ENCODE assay signal across 25 cellular contexts in the genomic region with DNA sequence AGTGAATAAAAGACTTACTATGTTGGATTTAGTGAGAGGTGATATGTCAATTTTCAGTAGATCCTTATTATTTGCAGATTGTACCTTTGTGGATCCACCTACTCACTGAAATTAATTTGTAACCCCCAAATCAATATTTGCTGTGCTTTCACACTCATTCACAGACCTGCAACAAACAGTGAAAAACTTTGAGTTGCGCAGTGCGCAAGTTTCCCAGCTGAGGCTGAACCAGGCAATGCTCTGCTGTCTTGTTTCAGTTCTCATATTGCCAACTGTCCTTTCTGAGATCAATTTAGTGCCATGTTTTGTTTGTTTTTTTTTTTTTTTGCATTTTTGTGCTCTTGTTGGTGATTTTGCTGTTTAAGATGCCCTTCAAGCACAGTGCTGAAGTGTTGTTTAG. TPM values are rescaled to one million over a fixed set of nuclear protein-coding genes. Genes with fewer than 3 reads are reported as not detected.
DNase-seq lines count a peak whose midpoint lies in the region; ATAC-seq, FAIRE-seq and TF ChIP-seq lines count a peak whose summit lies in the region.
"Had no signal": no experiment of that assay in that cellular context is flagged by ENCODE, and none has a peak within 500 bp of the region (broad histone marks: within the 10 kb centered on the region; RNA-seq: fewer than 3 reads in every experiment).

No MANE protein-coding gene starts in this region.

- H3K4me1 ChIP-seq in liver (ENCODE audit: control insufficient read depth in 4 of 4, insufficient read depth in 4 of 4, low read length in 3 of 4) (peaks cover 0 to 8% (median 4%) of the 10 kb centered on the region in 4 donors), HepG2 (ENCODE audit: insufficient read depth, low read length) (no peaks in the 10 kb centered on the region)
- H3K4me1 ChIP-seq: A549, BE2C had no signal

- H3K4me2 ChIP-seq in HepG2 (ENCODE audit: low read depth, low read length) = no peak overlapping the region
- H3K4me2 ChIP-seq: A549; BLaER1 treated with 17β-estradiol and CSF1 and Interleukin-3, amounts not matched to agents 10 nM and 100 nM; GM23338 had no signal

- WGBS in liver = 48% methylated on average over 2 of the region's 2 CpGs
- 94% methylated on average over 2 of the region's 2 CpGs for WGBS in HepG2 (ENCODE audit: low lambda C conversion rate)

- CTCF ChIA-PET in activated CD4-positive, alpha-beta T cell treated with anti-CD3 and anti-CD28 coated beads for 36 hours (lab: Charles Lee) = no interaction called here
- CTCF ChIA-PET in HepG2 (lab: Yijun Ruan, JAX; ENCODE audit: low intra/inter-chr PET ratio, low total read pairs) = no interaction called here

- no peak overlapping the region for H2AFZ ChIP-seq in HepG2 (ENCODE audit: low read length)
- H2AFZ ChIP-seq: GM23338 had no signal

- H3K9me3 Mint-ChIP-seq in activated CD4-positive, alpha-beta T cell treated with anti-CD3 and anti-CD28 coated beads for 36 hours (ENCODE audit: low read depth) = no peaks in the 10 kb centered on the region
- no peaks in the 10 kb centered on the region for H3K9me3 Mint-ChIP-seq in activated CD4-positive, alpha-beta T cell treated with anti-CD3 and anti-CD28 coated beads, Interleukin-2, amount 10 ng/mL, durations not matched to agents 24 days and 14 days
- H3K9me3 Mint-ChIP-seq: CD4-positive, alpha-beta memory T cell; GM23338; H9 had no signal

- H3K27me3 Mint-ChIP-seq in activated CD4-positive, alpha-beta T cell treated with anti-CD3 and anti-CD28 coated beads for 36 hours = no peaks in the 10 kb centered on the region
- H3K27me3 Mint-ChIP-seq in activated CD4-positive, alpha-beta T cell treated with anti-CD3 and anti-CD28 coated beads, Interleukin-2, amount 10 ng/mL, durations not matched to agents 24 days and 14 days = no peaks in the 10 kb centered on the region
- H3K27me3 Mint-ChIP-seq: CD4-positive, alpha-beta memory T cell had no signal

- no peaks in the 10 kb centered on the region for H3K9me3 ChIP-seq in liver (ENCODE audit: control insufficient read depth in 4 of 4, low read length in 3 of 4)
- no peaks in the 10 kb centered on the region for H3K9me3 ChIP-seq in HepG2 (ENCODE audit: low read length)
- H3K9me3 ChIP-seq: A549; BE2C; BLaER1 treated with 17β-estradiol and CSF1 and Interleukin-3, amounts not matched to agents 10 nM and 100 nM had no signal

- TF ChIP-seq EP300 in HepG2 (IDR thresholded peaks at IDR 0.05; ENCODE audit: low read depth in 2 of 2, low read length in 2 of 2) (no peak), HepG2 (CRISPR knock-in tag; IDR thresholded peaks at IDR 0.05; ENCODE audit: borderline replicate concordance) (no peak)

- FAIRE-seq in HepG2 (lab: Jason Lieb, UNC) = no peak
- FAIRE-seq: A549, GM12878, GM19239 had no signal

- TF ChIP-seq CTCF in liver (IDR thresholded peaks at IDR 0.05; ENCODE audit: low read depth, low read length, missing input control) = no peak
- TF ChIP-seq CTCF in HepG2 (CRISPR knock-in tag; IDR thresholded peaks at IDR 0.05) = no peak
- TF ChIP-seq CTCF in VCaP (conservative IDR thresholded peaks at IDR 0.05) = no peak

- TF ChIP-seq POLR2A in HepG2 (IDR thresholded peaks at IDR 0.05; ENCODE audit: insufficient read depth in 1 of 2, low read depth in 2 of 2, low read length in 2 of 2) = no peak

- no peak for DNase-seq in activated CD4-positive, alpha-beta T cell treated with anti-CD3 and anti-CD28 coated beads for 36 hours
- no peak for DNase-seq in activated CD4-positive, alpha-beta T cell treated with anti-CD3 and anti-CD28 coated beads, Interleukin-2, amount 10 ng/mL, durations not matched to agents 24 days and 14 days
- DNase-seq in HepG2 (ENCODE audit: low spot score) = no peak
- DNase-seq: 8988T; ACHN; AML-193; BE2C; Calu3; CD4-positive, alpha-beta memory T cell; COR-L47; DMS79; EL; GDM1; H9 had no signal

- TF ChIP-seq RAD21 in liver (IDR thresholded peaks at IDR 0.05) (peak; percentile 20 to 34), HepG2 (CRISPR knock-in tag; IDR thresholded peaks at IDR 0.05) (no peak)

- peak overlapping the region; percentile 22 to 67 for H3K27ac ChIP-seq in liver (ENCODE audit: low read depth in 1 of 2, low read length in 2 of 2)
- no peak overlapping the region for H3K27ac ChIP-seq in HepG2 (ENCODE audit: extremely low read length, insufficient read depth, low read length)
- H3K27ac ChIP-seq in VCaP = peak overlapping the region; percentile 52; the same call in 1 of the 2 replicates
- H3K27ac ChIP-seq: A549; BLaER1 treated with 17β-estradiol and CSF1 and Interleukin-3, amounts not matched to agents 10 nM and 100 nM had no signal

- no peaks in the 10 kb centered on the region for H3K79me2 ChIP-seq in HepG2 (ENCODE audit: insufficient read depth, low read length)

- H3K27ac Mint-ChIP-seq in activated CD4-positive, alpha-beta T cell treated with anti-CD3 and anti-CD28 coated beads for 36 hours = peak overlapping the region; percentile 29
- no peak overlapping the region for H3K27ac Mint-ChIP-seq in activated CD4-positive, alpha-beta T cell treated with anti-CD3 and anti-CD28 coated beads, Interleukin-2, amount 10 ng/mL, durations not matched to agents 24 days and 14 days
- H3K27ac Mint-ChIP-seq: CD14-positive monocyte; CD4-positive, alpha-beta memory T cell; GM23338; H9 had no signal

- no peak for ATAC-seq in activated CD4-positive, alpha-beta T cell treated with anti-CD3 and anti-CD28 coated beads for 36 hours
- no peak for ATAC-seq in HepG2
- no peak for ATAC-seq in activated CD4-positive, CD25-positive, alpha-beta regulatory T cell treated with anti-CD3 and anti-CD28 coated beads, Interleukin-2, amount 50 U/mL, for 24 hours
- ATAC-seq in GM21529 (IDR thresholded peaks at IDR 0.05; ENCODE audit: unreplicated experiment) = no peak
- ATAC-seq: A549, GM12878, GM23338, HCT116 had no signal

- H3K9ac ChIP-seq in liver (ENCODE audit: low read depth in 1 of 2, low read length in 2 of 2) (no peak overlapping the region), HepG2 (ENCODE audit: insufficient read depth, low read depth, low read length) (no peak overlapping the region)
- H3K9ac ChIP-seq: BLaER1 treated with 17β-estradiol and CSF1 and Interleukin-3, amounts not matched to agents 10 nM and 100 nM had no signal

- H3K36me3 Mint-ChIP-seq in activated CD4-positive, alpha-beta T cell treated with anti-CD3 and anti-CD28 coated beads for 36 hours (ENCODE audit: low read depth) = peaks cover 3% of the 10 kb centered on the region
- H3K36me3 Mint-ChIP-seq in activated CD4-positive, alpha-beta T cell treated with anti-CD3 and anti-CD28 coated beads, Interleukin-2, amount 10 ng/mL, durations not matched to agents 24 days and 14 days (ENCODE audit: low read depth) = no peaks in the 10 kb centered on the region
- H3K36me3 Mint-ChIP-seq: CD14-positive monocyte; CD4-positive, alpha-beta memory T cell had no signal

- no TSS peak for BruUV-seq in HepG2 (replicated peaks; lab: Mats Ljungman, UMichigan)

- no peaks in the 10 kb centered on the region for H4K20me1 ChIP-seq in HepG2 (ENCODE audit: insufficient read depth, low read length)
- H4K20me1 ChIP-seq: BLaER1 treated with 17β-estradiol and CSF1 and Interleukin-3, amounts not matched to agents 10 nM and 100 nM had no signal

- no peak overlapping the region for H3K4me3 Mint-ChIP-seq in activated CD4-positive, alpha-beta T cell treated with anti-CD3 and anti-CD28 coated beads for 36 hours
- H3K4me3 Mint-ChIP-seq in activated CD4-positive, alpha-beta T cell treated with anti-CD3 and anti-CD28 coated beads, Interleukin-2, amount 10 ng/mL, durations not matched to agents 24 days and 14 days = no peak overlapping the region
- H3K4me3 Mint-ChIP-seq: CD14-positive monocyte; CD4-positive, alpha-beta memory T cell; GM23338; H9 had no signal

- intact Hi-C loops in activated CD4-positive, alpha-beta T cell treated with anti-CD3 and anti-CD28 coated beads for 36 hours (cut with DNase I, micrococcal nuclease) = no loop called here
- intact Hi-C loops in activated CD4-positive, alpha-beta T cell treated with anti-CD3 and anti-CD28 coated beads, Interleukin-2, amount 10 ng/mL, durations not matched to agents 24 days and 14 days (cut with micrococcal nuclease) = no loop called here
- intact Hi-C loops in HepG2 (cut with micrococcal nuclease; ENCODE audit: unreplicated experiment) = no loop called here

- H3K27me3 ChIP-seq in liver (ENCODE audit: control insufficient read depth in 4 of 4, insufficient read depth in 4 of 4, low read length in 3 of 4) (no peaks in the 10 kb centered on the region), HepG2 (ENCODE audit: control insufficient read depth in 1 of 2, insufficient read depth in 2 of 2, low read length in 2 of 2) (no peaks in the 10 kb centered on the region)
- H3K27me3 ChIP-seq: BE2C; BLaER1 treated with 17β-estradiol and CSF1 and Interleukin-3, amounts not matched to agents 10 nM and 100 nM had no signal

- H3K4me1 Mint-ChIP-seq in activated CD4-positive, alpha-beta T cell treated with anti-CD3 and anti-CD28 coated beads for 36 hours = peaks cover 50% of the 10 kb centered on the region
- H3K4me1 Mint-ChIP-seq in activated CD4-positive, alpha-beta T cell treated with anti-CD3 and anti-CD28 coated beads, Interleukin-2, amount 10 ng/mL, durations not matched to agents 24 days and 14 days = peaks cover 9% of the 10 kb centered on the region
- H3K4me1 Mint-ChIP-seq: CD14-positive monocyte had no signal

- in situ Hi-C loops in HepG2 (cut with HindIII; ENCODE audit: extremely low pct_ligation_motif_present, low pct_unique_long_range_greater_than_20kb) = no loop called here

- POLR2A ChIA-PET in activated CD4-positive, alpha-beta T cell treated with anti-CD3 and anti-CD28 coated beads for 36 hours (lab: Charles Lee) = interaction anchor here (0.6 kb wide), 1 partner anchor 423 kb away, joined by 3 read pairs; no protein-coding TSS in a partner anchor
- POLR2A ChIA-PET in HepG2 (lab: Yijun Ruan, JAX) = no interaction called here

- H3K4me3 ChIP-seq in liver (ENCODE audit: low read depth in 1 of 3, low read length in 3 of 3) = no peak overlapping the region
- no peak overlapping the region for H3K4me3 ChIP-seq in HepG2 (replicated peaks in 1 of 3; ENCODE audit: insufficient read depth in 1 of 3, low read depth in 2 of 3, low read length in 3 of 3)
- H3K4me3 ChIP-seq: A549; BLaER1 treated with 17β-estradiol and CSF1 and Interleukin-3, amounts not matched to agents 10 nM and 100 nM; GM12878; GM23338 had no signal

- H3K36me3 ChIP-seq in liver (ENCODE audit: control insufficient read depth in 4 of 4, insufficient read depth in 3 of 4, low read depth in 1 of 4, low read length in 3 of 4) (no peaks in the 10 kb centered on the region), HepG2 (replicated peaks in 1 of 2; ENCODE audit: control insufficient read depth in 1 of 2, insufficient read depth in 2 of 2, low read length in 2 of 2) (no peaks in the 10 kb centered on the region)
- H3K36me3 ChIP-seq: BE2C; BLaER1 treated with 17β-estradiol and CSF1 and Interleukin-3, amounts not matched to agents 10 nM and 100 nM had no signal

RNA-seq across cellular contexts. Expression of gene LEF1, which starts 40.8 kb away (rescaled TPM):
- 100 to 1,000 TPM; 175 to 302 TPM for total RNA-seq in activated CD4-positive, alpha-beta T cell treated with anti-CD3 and anti-CD28 coated beads for 36 hours
- 131 and 141 TPM in 2 replicates for total RNA-seq in activated CD4-positive, alpha-beta T cell treated with anti-CD3 and anti-CD28 coated beads, Interleukin-2, amount 10 ng/mL, durations not matched to agents 24 days and 14 days
- total RNA-seq in liver = 1 to 10 TPM in 1 of 2 donors, under 1 TPM in 1; 0.59 to 6.4 TPM
- under 1 TPM; 0.22 to 0.33 TPM for polyA plus RNA-seq in liver
- total RNA-seq in HepG2 (2016; rRNA removed; fragmentation: Illumina TruSeq; extraction: Trizol) = 0.22 and 0.35 TPM in 2 replicates
- 0.51 and 0.62 TPM in 2 replicates for total RNA-seq in HepG2 (2016; cell fraction: cytosol; rRNA removed; fragmentation: Illumina TruSeq; extraction: Trizol; ENCODE audit: low read depth)
- 0.12 and 0.32 TPM in 2 replicates for total RNA-seq in HepG2 (2016; cell fraction: insoluble cytoplasmic fraction; rRNA removed; fragmentation: Illumina TruSeq; extraction: Trizol)
- 0.65 TPM in 2 replicates for total RNA-seq in HepG2 (2016; cell fraction: membrane; rRNA removed; fragmentation: Illumina TruSeq; extraction: Trizol)
- total RNA-seq in HepG2 (2016; cell fraction: nucleus; rRNA removed; fragmentation: Illumina TruSeq; extraction: Trizol) = 0.50 and 0.63 TPM in 2 replicates
- 0.29 and 0.31 TPM in 2 replicates for polyA plus RNA-seq in HepG2 (2011; rRNA removed)
- polyA plus RNA-seq in HepG2 (2011; cell fraction: cytosol; rRNA removed) = 0.18 and 0.52 TPM in 2 replicates
- 0.24 and 0.31 TPM in 2 replicates for polyA plus RNA-seq in HepG2 (2011; cell fraction: nucleus; rRNA removed)
- polyA plus RNA-seq in HepG2 (2012) = 0.15 and 0.36 TPM in 2 replicates
- polyA plus RNA-seq in HepG2 (2016; cell fraction: cytosol; fragmentation: Illumina TruSeq; extraction: Trizol; ENCODE audit: low read depth) = 0.42 and 0.57 TPM in 2 replicates
- 0.66 and 0.85 TPM in 2 replicates for polyA plus RNA-seq in HepG2 (2016; cell fraction: insoluble cytoplasmic fraction; fragmentation: Illumina TruSeq; extraction: Trizol; ENCODE audit: low read depth)
- polyA plus RNA-seq in HepG2 (2016; cell fraction: membrane; fragmentation: Illumina TruSeq; extraction: Trizol; ENCODE audit: low read depth) = 0.50 and 0.81 TPM in 2 replicates
- polyA plus RNA-seq in HepG2 (2016; cell fraction: nucleus; fragmentation: Illumina TruSeq; extraction: Trizol; ENCODE audit: insufficient read depth, low read depth) = 0.83 and 1.2 TPM in 2 replicates
- 0.33 and 0.78 TPM in 2 replicates for polyA minus RNA-seq in HepG2 (2011; rRNA and poly(A)+ RNA removed; ENCODE audit: low replicate concordance)
- not detected in 2 replicates for polyA minus RNA-seq in HepG2 (2011; cell fraction: cytosol; rRNA and poly(A)+ RNA removed)
- polyA minus RNA-seq in HepG2 (2011; cell fraction: nucleus; rRNA and poly(A)+ RNA removed) = 0.39 TPM in 1 of 2 replicates, not detected in the other
- total RNA-seq: Calu3 had no signal
- polyA plus RNA-seq: A549 had no signal

Comparison
In these comparisons a context has a peak if more than half of its experiments do, and no peak if none do; other contexts are left out.
1. RNA of gene LEF1, which starts 40.8 kb away (total RNA-seq): 175 to 302 TPM in activated CD4-positive, alpha-beta T cell treated with anti-CD3 and anti-CD28 coated beads for 36 hours and 131 to 141 TPM in activated CD4-positive, alpha-beta T cell treated with anti-CD3 and anti-CD28 coated beads, Interleukin-2, amount 10 ng/mL, durations not matched to agents 24 days and 14 days; 0.59 to 6.4 TPM in liver and 0.12 to 0.65 TPM in HepG2; every median in the first group is over 10 times any median in the second.